13 cellular contexts compared by ENCODE assay signal in genomic region chr2:21466528-21466927, GRCh38.
DNase-seq lines count a peak whose midpoint lies in the region; TF ChIP-seq lines count a peak whose summit lies in the region.
"Had no signal": no experiment of that assay in that cellular context is flagged by ENCODE, and none has a peak within 500 bp of the region (broad histone marks: within the 10 kb centered on the region; RNA-seq: fewer than 3 reads in every experiment).

No MANE protein-coding gene starts in this region.

- H3K4me3 Mint-ChIP-seq in glutamatergic neuron (ENCODE audit: unreplicated experiment) = no peak overlapping the region
- H3K4me3 Mint-ChIP-seq in activated T-cell treated with anti-CD3 and anti-CD28 coated beads, Interleukin-2, amount 50 U/mL, for 24 hours = no peak overlapping the region
- H3K4me3 Mint-ChIP-seq: CD4-positive, alpha-beta memory T cell had no signal

- no peak overlapping the region for H3K27ac Mint-ChIP-seq in glutamatergic neuron (ENCODE audit: unreplicated experiment)
- no peak overlapping the region for H3K27ac Mint-ChIP-seq in activated T-cell treated with anti-CD3 and anti-CD28 coated beads, Interleukin-2, amount 50 U/mL, for 24 hours
- H3K27ac Mint-ChIP-seq: CD4-positive, alpha-beta memory T cell had no signal

- no peaks in the 10 kb centered on the region for H3K9me3 Mint-ChIP-seq in glutamatergic neuron (ENCODE audit: unreplicated experiment)
- peaks cover 13% of the 10 kb centered on the region for H3K9me3 Mint-ChIP-seq in activated T-cell treated with anti-CD3 and anti-CD28 coated beads, Interleukin-2, amount 50 U/mL, for 24 hours

- DNase-seq in H4 (ENCODE audit: low spot score) (peak; percentile 62), astrocyte of the hippocampus (ENCODE audit: low read depth, low spot score) (peak; percentile 20), left kidney (ENCODE audit: low read depth, low spot score) (peak; percentile 19), GOT3 (lab: John Stamatoyannopoulos, UW) (no peak), glutamatergic neuron (no peak)
- DNase-seq in NK-92 treated with Interleukin-12 subunit alpha and Interleukin-12 subunit beta, amount 100 ng/mL, for 24 hours (lab: John Stamatoyannopoulos, UW) = no peak
- no peak for DNase-seq in activated T-cell treated with anti-CD3 and anti-CD28 coated beads, Interleukin-2, amount 50 U/mL, for 24 hours
- DNase-seq: BE2C; CD4-positive, alpha-beta memory T cell; COR-L47; DMS153; DMS79 treated with DMSO at 0.1 percent for 48 hours; GF-D8 had no signal

- H3K4me1 Mint-ChIP-seq in glutamatergic neuron (ENCODE audit: low read depth, unreplicated experiment) = no peaks in the 10 kb centered on the region
- H3K4me1 Mint-ChIP-seq in activated T-cell treated with anti-CD3 and anti-CD28 coated beads, Interleukin-2, amount 50 U/mL, for 24 hours (ENCODE audit: low read depth) = no peaks in the 10 kb centered on the region
- H3K4me1 Mint-ChIP-seq: CD4-positive, alpha-beta memory T cell had no signal

- TF ChIP-seq CTCF in glutamatergic neuron (IDR thresholded peaks at IDR 0.05; ENCODE audit: partially characterized antibody, unreplicated experiment) = no peak

- no peaks in the 10 kb centered on the region for H3K27me3 Mint-ChIP-seq in glutamatergic neuron (ENCODE audit: unreplicated experiment)
- no peaks in the 10 kb centered on the region for H3K27me3 Mint-ChIP-seq in activated T-cell treated with anti-CD3 and anti-CD28 coated beads, Interleukin-2, amount 50 U/mL, for 24 hours
- H3K27me3 Mint-ChIP-seq: CD4-positive, alpha-beta memory T cell had no signal

- H3K36me3 Mint-ChIP-seq in glutamatergic neuron (ENCODE audit: unreplicated experiment) = no peaks in the 10 kb centered on the region
- no peaks in the 10 kb centered on the region for H3K36me3 Mint-ChIP-seq in activated T-cell treated with anti-CD3 and anti-CD28 coated beads, Interleukin-2, amount 50 U/mL, for 24 hours (ENCODE audit: low read depth)
- H3K36me3 Mint-ChIP-seq: CD4-positive, alpha-beta memory T cell had no signal

Comparison
In these comparisons a context has a peak if more than half of its experiments do, and no peak if none do; other contexts are left out.
1. DNase-seq: peak in H4 (single experiment), astrocyte of the hippocampus (single experiment) and left kidney (single experiment); none in GOT3 (single experiment), NK-92 treated with Interleukin-12 subunit alpha and Interleukin-12 subunit beta, amount 100 ng/mL, for 24 hours (single experiment), glutamatergic neuron (single experiment) and activated T-cell treated with anti-CD3 and anti-CD28 coated beads, Interleukin-2, amount 50 U/mL, for 24 hours (single experiment).